Comparison of ENCODE assay signal across 1 cellular context in the genomic region with DNA sequence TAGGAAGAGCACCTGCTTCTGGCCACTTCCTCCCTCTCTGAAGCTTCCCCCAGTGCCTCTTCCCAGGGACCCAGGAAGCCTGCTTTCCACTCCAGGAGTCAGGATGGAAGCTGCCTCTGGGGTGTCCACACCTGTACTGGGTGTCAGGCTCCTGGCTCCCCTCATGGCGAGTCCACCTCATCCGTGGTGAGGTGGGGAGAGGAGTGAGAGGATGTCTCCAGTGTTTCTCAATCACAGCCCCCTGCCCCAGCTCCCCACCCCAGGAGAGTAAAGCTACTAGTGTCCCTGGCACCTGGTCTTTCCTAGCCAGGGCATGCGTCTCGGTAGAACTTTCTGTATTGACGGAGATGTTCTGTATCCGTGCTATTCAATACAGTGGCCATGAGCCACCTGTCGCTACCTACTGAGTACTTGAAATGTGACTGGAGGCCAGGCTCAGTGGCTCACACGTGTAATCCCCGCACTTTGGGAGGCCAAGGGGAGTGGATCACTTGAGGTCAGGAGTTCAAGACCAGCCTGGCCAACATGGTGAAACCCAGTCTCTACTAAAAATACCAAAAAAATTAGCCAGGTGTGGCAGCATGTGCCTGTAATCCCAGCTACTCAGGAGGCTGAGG.
TF ChIP-seq lines count a peak whose summit lies in the region.

No MANE protein-coding gene starts in this region.

TF ChIP-seq in SK-N-SH, 30 proteins besides CTCF, POLR2A, EP300 and RAD21:
- TF ChIP-seq FOXM1 (IDR thresholded peaks at IDR 0.05; ENCODE audit: low read depth), result no peak
- TF ChIP-seq SMC3 (IDR thresholded peaks at IDR 0.05; ENCODE audit: low read depth, low read length), result no peak
- TF ChIP-seq MEF2A (IDR thresholded peaks at IDR 0.05; ENCODE audit: borderline replicate concordance, low read depth), result no peak
- no peak for TF ChIP-seq CHD2 (IDR thresholded peaks at IDR 0.05; ENCODE audit: low read length, partially characterized antibody)
- no peak for TF ChIP-seq RFX5 (IDR thresholded peaks at IDR 0.05; ENCODE audit: low read length)
- TF ChIP-seq TEAD4 (IDR thresholded peaks at IDR 0.05; ENCODE audit: borderline replicate concordance, insufficient read depth), result no peak
